14 cellular contexts compared by ENCODE assay signal in the genomic region with DNA sequence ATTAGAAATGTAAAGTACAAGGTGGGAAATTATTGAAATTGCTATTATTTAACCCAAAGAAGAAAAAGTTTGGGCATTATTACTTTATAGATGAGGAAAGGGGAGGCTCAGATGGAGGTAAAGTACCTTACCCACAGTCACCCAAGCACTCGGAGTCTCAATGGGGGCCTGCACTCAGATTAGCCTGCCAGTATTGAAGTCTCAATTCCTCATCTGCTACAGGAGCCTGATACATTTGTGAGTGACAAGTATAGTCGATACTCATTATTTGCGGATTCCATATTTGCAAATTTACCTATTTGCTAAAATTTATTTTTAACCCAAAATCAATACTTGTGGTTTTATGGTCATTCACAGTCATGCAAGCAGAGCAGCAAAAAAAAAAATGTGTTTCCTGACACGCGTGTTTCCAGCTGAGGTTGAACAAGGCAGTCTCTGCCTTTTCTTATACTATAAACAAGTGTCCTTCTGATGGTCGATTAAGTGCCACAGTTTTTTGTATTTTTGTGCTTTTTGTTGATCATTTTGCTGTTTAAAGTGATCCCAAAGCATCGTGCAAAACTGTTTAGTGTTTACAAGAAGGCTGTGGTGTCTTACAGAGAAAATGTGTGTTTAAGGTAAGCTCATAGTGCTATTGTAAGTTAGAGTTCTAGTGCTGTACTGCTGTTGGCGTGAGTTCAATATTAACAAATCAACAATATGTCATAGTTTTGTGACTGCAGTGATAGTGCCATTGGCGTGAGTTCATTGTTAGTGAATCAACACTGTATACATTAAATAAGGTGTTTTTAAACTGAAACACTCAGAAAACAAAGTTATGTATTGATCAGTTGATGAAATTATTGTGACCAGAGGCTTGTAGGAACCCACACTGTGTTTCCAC.
"Had no signal": no experiment of that assay in that cellular context is flagged by ENCODE, and none has a peak within 500 bp of the region (broad histone marks: within the 10 kb centered on the region; RNA-seq: fewer than 3 reads in every experiment).

No MANE protein-coding gene starts in this region.

- ATAC-seq: activated T-helper 17 cell treated with anti-CD3 and anti-CD28 coated beads, Interleukin-2, amount 50 U/mL, for 72 hours; mucosa of descending colon; natural killer cell treated with Interleukin-12 subunit alpha and Interleukin-12 subunit beta and Interleukin-15 and Interleukin-18, amount 100 ng/mL, for 72 hours had no signal

- H3K4me3 ChIP-seq: cardiac muscle cell, esophagus squamous epithelium, mucosa of descending colon, stomach had no signal

- H3K9me3 ChIP-seq: esophagus squamous epithelium, mucosa of descending colon, stomach had no signal

- H3K27me3 ChIP-seq: cardiac muscle cell, esophagus squamous epithelium, stomach had no signal

- H3K4me1 ChIP-seq: esophagus squamous epithelium had no signal

- H3K36me3 ChIP-seq: cardiac muscle cell, esophagus squamous epithelium, stomach had no signal

- FAIRE-seq: colon had no signal

- H3K27ac ChIP-seq: cardiac muscle cell, esophagus squamous epithelium, stomach had no signal

- DNase-seq: activated CD4-positive, alpha-beta T cell treated with anti-CD3 and anti-CD28 coated beads, Interleukin-2, amount 10 ng/mL, durations not matched to agents 24 days and 14 days; activated CD8-positive, alpha-beta memory T cell treated with anti-CD3 and anti-CD28 coated beads for 24 hours; activated naive CD4-positive, alpha-beta T cell treated with anti-CD3 and anti-CD28 coated beads, Interleukin-2, amount 10 ng/mL, durations not matched to agents 7 days and 5 days; esophagus squamous epithelium; foreskin fibroblast; glutamatergic neuron; mucosa of descending colon; stimulated activated CD4-positive, alpha-beta T cell treated with anti-CD3 and anti-CD28 coated beads, Interleukin-12 subunit alpha, Interleukin-12 subunit beta, amount 100 ng/mL, for 4 hours; stimulated activated CD4-positive, alpha-beta T cell treated with anti-CD3 and anti-CD28 coated beads, Interleukin-2, amount 100 ng/mL, for 48 hours; stomach had no signal
